8 cellular contexts compared by ENCODE assay signal in the genomic region with DNA sequence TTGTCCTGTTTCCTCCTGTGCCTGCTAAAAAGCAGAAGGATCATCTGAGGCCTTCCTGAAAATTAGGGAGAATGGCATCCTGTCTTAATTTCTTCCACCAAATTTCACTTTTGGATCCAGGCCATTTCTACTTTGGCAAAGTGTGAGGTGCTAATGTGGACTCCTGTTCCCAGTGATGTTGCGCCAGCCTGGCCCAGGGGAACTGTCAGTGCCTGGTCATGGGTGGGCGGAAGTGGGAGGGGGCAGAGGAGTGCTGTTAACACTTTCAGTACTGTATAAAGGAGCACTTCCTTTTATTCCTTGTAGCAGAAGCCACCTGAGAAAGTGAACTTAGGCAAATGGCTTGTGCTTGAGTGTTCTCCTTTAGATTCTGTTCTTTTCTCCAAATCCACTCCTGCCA. TPM values are rescaled to one million over a fixed set of nuclear protein-coding genes. Genes with fewer than 3 reads are reported as not detected.
DNase-seq lines count a peak whose midpoint lies in the region; ATAC-seq and TF ChIP-seq lines count a peak whose summit lies in the region.

No MANE protein-coding gene starts in this region.

- H3K27me3 Mint-ChIP-seq in T-helper 2 cell treated with Interferon-gamma antibody and Interleukin-4, amounts not matched to agents 5 μg/mL and 100 μg/mL, for 36 hours (ENCODE audit: low read depth), result no peaks in the 10 kb centered on the region

- 30 to 36% methylated on average over 2 of the region's 2 CpGs for WGBS in heart right ventricle, 2 donors
- WGBS in stomach, 5 donors, result 30 to 51% (median 39%) methylated on average over 2 of the region's 2 CpGs

- no peak overlapping the region for H3K27ac Mint-ChIP-seq in T-helper 2 cell treated with Interferon-gamma antibody and Interleukin-4, amounts not matched to agents 5 μg/mL and 100 μg/mL, for 36 hours

- H3K36me3 ChIP-seq in heart right ventricle (no peaks in the 10 kb centered on the region), stomach (no peaks in the 10 kb centered on the region)

- H3K4me1 ChIP-seq in heart right ventricle, result peaks cover 0 to 18% (median 13%) of the 10 kb centered on the region in 9 donors
- peaks cover 16 to 71% (median 42%) of the 10 kb centered on the region in 4 donors for H3K4me1 ChIP-seq in stomach

- peak; percentile 74 to 97 (median 84) for ATAC-seq in heart right ventricle
- ATAC-seq in HG03565 (IDR thresholded peaks at IDR 0.05; ENCODE audit: unreplicated experiment), result no peak

- peaks cover 11% of the 10 kb centered on the region for H3K4me1 Mint-ChIP-seq in T-helper 2 cell treated with Interferon-gamma antibody and Interleukin-4, amounts not matched to agents 5 μg/mL and 100 μg/mL, for 36 hours (ENCODE audit: low read depth)

- no peaks in the 10 kb centered on the region for H3K9me3 Mint-ChIP-seq in T-helper 2 cell treated with Interferon-gamma antibody and Interleukin-4, amounts not matched to agents 5 μg/mL and 100 μg/mL, for 36 hours

- intact Hi-C loops in heart right ventricle (cut with DNase I), result no loop called here
- intact Hi-C loops in stomach (cut with DNase I; ENCODE audit: low total_unique reads), result no loop called here

- no peak overlapping the region for H3K4me3 Mint-ChIP-seq in T-helper 2 cell treated with Interferon-gamma antibody and Interleukin-4, amounts not matched to agents 5 μg/mL and 100 μg/mL, for 36 hours

- no peak for TF ChIP-seq EP300 in stomach (IDR thresholded peaks at IDR 0.05)

- DNase-seq in NCI-H526 (lab: John Stamatoyannopoulos, UW) (peak; percentile 9 to 46), NCI-H526 treated with DMSO at 0.1 percent for 48 hours (lab: John Stamatoyannopoulos, UW) (no peak), NCI-H2171 (lab: John Stamatoyannopoulos, UW) (peak; percentile 60), heart right ventricle (peak in 1 of 2 donors; percentile 60), stomach (peak; percentile 58)
- DNase-seq in activated CD8-positive, alpha-beta memory T cell treated with anti-CD3 and anti-CD28 coated beads for 24 hours, result no peak
- no peak for DNase-seq in T-helper 2 cell treated with Interferon-gamma antibody and Interleukin-4, amounts not matched to agents 5 μg/mL and 100 μg/mL, for 36 hours (ENCODE audit: low spot score)

- H3K9me3 ChIP-seq in heart right ventricle (no peaks in the 10 kb centered on the region), stomach (no peaks in the 10 kb centered on the region)

- H3K27ac ChIP-seq in heart right ventricle, result peak overlapping the region in 2 of 10 donors; percentile 13 to 40
- peak overlapping the region; percentile 79 to 90 (median 88) for H3K27ac ChIP-seq in stomach

- no peak for TF ChIP-seq POLR2A in stomach (IDR thresholded peaks at IDR 0.05)

- TF ChIP-seq CTCF in heart right ventricle (IDR thresholded peaks at IDR 0.05) (no peak), stomach (IDR thresholded peaks at IDR 0.05) (no peak)

- H3K36me3 Mint-ChIP-seq in T-helper 2 cell treated with Interferon-gamma antibody and Interleukin-4, amounts not matched to agents 5 μg/mL and 100 μg/mL, for 36 hours (ENCODE audit: low read depth), result no peaks in the 10 kb centered on the region

- no peaks in the 10 kb centered on the region for H3K27me3 ChIP-seq in heart right ventricle
- no peaks in the 10 kb centered on the region for H3K27me3 ChIP-seq in stomach

- H3K4me3 ChIP-seq in heart right ventricle (no peak overlapping the region), stomach (no peak overlapping the region)

RNA-seq across cellular contexts. Expression of gene ELAPOR1, which starts 19.9 kb away (rescaled TPM):
- under 1 TPM in 8 of 10 donors, not detected in 2; 0.18 to 0.54 (median 0.35) TPM for total RNA-seq in heart right ventricle
- polyA plus RNA-seq in heart right ventricle, result under 1 TPM; 0.06 to 0.07 TPM
- total RNA-seq in stomach, result 100 to 1,000 TPM in 2 of 5 donors, 10 to 100 TPM in 3; 56.8 to 185 (median 84.3) TPM
- polyA plus RNA-seq in stomach, result 10 to 100 TPM; 25.5 to 47.7 (median 35.1) TPM

RNA-seq across cellular contexts. Expression of gene TMEM167B, which starts 43.3 kb away (rescaled TPM):
- total RNA-seq in heart right ventricle (10 to 100 TPM; 27.5 to 52.9 (median 41.2) TPM), stomach (10 to 100 TPM in 3 of 5 donors, 1 to 10 TPM in 1, not detected in 1; 2.9 to 70.1 (median 44.6) TPM)
- polyA plus RNA-seq in heart right ventricle (10 to 100 TPM; 12.0 to 17.2 TPM), stomach (10 to 100 TPM; 15.4 to 26.9 (median 16.3) TPM)

RNA-seq across cellular contexts. Expression of gene TAF13, which starts 58.0 kb away (rescaled TPM):
- total RNA-seq in heart right ventricle, result 10 to 100 TPM; 45.8 to 69.9 (median 59.0) TPM
- 10 to 100 TPM; 18.4 to 42.4 TPM for polyA plus RNA-seq in heart right ventricle
- 10 to 100 TPM in 4 of 5 donors, 1 to 10 TPM in 1; 3.5 to 69.9 (median 25.2) TPM for total RNA-seq in stomach
- 10 to 100 TPM; 20.4 to 48.6 (median 46.8) TPM for polyA plus RNA-seq in stomach

Comparison
In these comparisons a context has a peak if more than half of its experiments do, and no peak if none do; other contexts are left out.
1. DNase-seq: peak in NCI-H526 (2 of 2), NCI-H2171 (single experiment) and stomach (single experiment); none in NCI-H526 treated with DMSO at 0.1 percent for 48 hours (single experiment), activated CD8-positive, alpha-beta memory T cell treated with anti-CD3 and anti-CD28 coated beads for 24 hours (single experiment) and T-helper 2 cell treated with Interferon-gamma antibody and Interleukin-4, amounts not matched to agents 5 μg/mL and 100 μg/mL, for 36 hours (single experiment).
2. RNA of gene ELAPOR1, which starts 19.9 kb away (total RNA-seq): 56.8 to 185 TPM in stomach; 0.18 to 0.54 TPM in heart right ventricle; every median in the first group is over 10 times any median in the second.